ENCODE assay signal across 27 cellular contexts in the genomic region with DNA sequence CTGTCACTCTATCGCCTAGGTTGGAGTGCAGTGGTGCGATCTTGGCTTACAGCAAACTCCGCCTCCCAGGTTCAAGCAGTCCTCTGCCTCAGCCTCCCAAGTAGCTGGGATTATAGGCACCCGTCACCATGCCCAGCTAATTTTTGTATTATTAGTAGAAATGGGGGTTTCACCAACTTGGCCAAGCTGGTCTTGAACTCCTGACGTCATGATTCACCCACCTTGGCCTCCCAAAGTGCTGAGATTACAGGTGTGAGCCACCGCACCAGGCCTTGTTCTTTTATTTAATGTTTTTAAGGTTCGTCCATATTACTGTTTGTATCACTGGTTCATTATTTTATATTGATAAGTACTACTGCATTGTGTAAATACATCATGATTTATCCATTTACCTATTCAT.
"Had no signal": no experiment of that assay in that cellular context is flagged by ENCODE, and none has a peak within 500 bp of the region (broad histone marks: within the 10 kb centered on the region; RNA-seq: fewer than 3 reads in every experiment).

No MANE protein-coding gene starts in this region.

- DNase-seq: stimulated activated CD4-positive, alpha-beta T cell treated with anti-CD3 and anti-CD28 coated beads, Interleukin-2, amount 100 ng/mL, for 48 hours; stimulated activated CD4-positive, alpha-beta T cell treated with anti-CD3 and anti-CD28 coated beads, Interleukin-4, amount 100 ng/mL, for 1 hour; stimulated activated CD4-positive, alpha-beta T cell treated with anti-CD3 and anti-CD28 coated beads, Interleukin-4, amount 100 ng/mL, for 24 hours; stimulated activated CD4-positive, alpha-beta T cell treated with anti-CD3 and anti-CD28 coated beads, Interleukin-4, amount 100 ng/mL, for 4 hours; stimulated activated CD8-positive, alpha-beta memory T cell treated with anti-CD3 and anti-CD28 coated beads, Interleukin-4, amount 100 ng/mL, for 48 hours; stimulated activated naive B cell treated with anti-CD40 and anti-IgM and Interleukin-4, amounts not matched to agents 10 μg/mL and 1 μg/mL and 100 μg/mL, for 72 hours; stimulated activated naive CD4-positive, alpha-beta T cell; stimulated activated naive CD4-positive, alpha-beta T cell treated with Interleukin-2 at 50 U/mL for 16 hours; stimulated activated naive CD8-positive, alpha-beta T cell treated with anti-CD3 and anti-CD28 coated beads, Interleukin-15, amount 100 ng/mL, for 72 hours; stimulated activated naive CD8-positive, alpha-beta T cell treated with anti-CD3 and anti-CD28 coated beads, Interleukin-15, Interleukin-2, amounts not matched to agents 100 U/mL and 50 U/mL, for 24 hours; stomach; substantia nigra; testis; thyroid gland; tibial artery; transverse colon; trophoblast cell; upper lobe of left lung; upper lobe of right lung; uterus had no signal

- H3K4me3 ChIP-seq: stomach, suprapubic skin, testis, thoracic aorta, thyroid gland, tibial artery, tibial nerve, transverse colon, upper lobe of left lung, upper lobe of right lung, uterus, vagina had no signal

- H3K4me1 ChIP-seq: suprapubic skin, thyroid gland, upper lobe of right lung, uterus had no signal

- FAIRE-seq: urothelium cell line had no signal

- ATAC-seq: stimulated activated effector memory CD8-positive, alpha-beta T cell treated with anti-CD3 and anti-CD28 coated beads, Interleukin-12 subunit alpha, Interleukin-12 subunit beta, amount 100 ng/mL, for 72 hours; stimulated activated memory B cell treated with anti-CD40 and anti-IgM and Interleukin-4, amounts not matched to agents 10 μg/mL and 1 μg/mL and 100 μg/mL, for 72 hours; stimulated activated naive B cell treated with anti-CD40 and anti-IgM and Interleukin-4, amounts not matched to agents 10 μg/mL and 1 μg/mL and 100 μg/mL, for 72 hours; stimulated activated naive CD8-positive, alpha-beta T cell treated with anti-CD3 and anti-CD28 coated beads, Interleukin-15, amount 100 ng/mL, for 72 hours; stimulated activated naive CD8-positive, alpha-beta T cell treated with anti-CD3 and anti-CD28 coated beads, Interleukin-15, Interleukin-2, amounts not matched to agents 100 U/mL and 50 U/mL, for 24 hours; upper lobe of right lung had no signal

- H3K9me3 ChIP-seq: suprapubic skin, testis, thoracic aorta, thyroid gland, transverse colon, upper lobe of left lung, upper lobe of right lung, uterus, vagina had no signal

- H3K27me3 ChIP-seq: stomach, suprapubic skin, testis, thyroid gland, tibial artery, tibial nerve, transverse colon, upper lobe of left lung, upper lobe of right lung, uterus, vagina had no signal

- H3K36me3 ChIP-seq: stomach, suprapubic skin, thoracic aorta, thyroid gland, tibial artery, tibial nerve, transverse colon, upper lobe of left lung, upper lobe of right lung, uterus, vagina had no signal

- H3K27ac ChIP-seq: stomach, suprapubic skin, testis, thoracic aorta, thyroid gland, tibial artery, tibial nerve, transverse colon, upper lobe of left lung, upper lobe of right lung, uterus, vagina had no signal
